ENCODE assay signal across 9 cellular contexts in genomic region chr6:16320533-16321340, GRCh38.
A peak's percentile ranks its signal among the peaks of the same experiment; 100 is the strongest.
DNase-seq lines count a peak whose midpoint lies in the region; ATAC-seq, FAIRE-seq and TF ChIP-seq lines count a peak whose summit lies in the region.
"Had no signal": no experiment of that assay in that cellular context is flagged by ENCODE, and none has a peak within 500 bp of the region (broad histone marks: within the 10 kb centered on the region; RNA-seq: fewer than 3 reads in every experiment).

No MANE protein-coding gene starts in this region.

- DNase-seq in T-helper 2 cell treated with Interferon-gamma antibody and Interleukin-4, amounts not matched to agents 5 μg/mL and 100 μg/mL, for 36 hours (ENCODE audit: low spot score), result no peak
- DNase-seq in T-helper 2 cell, result no peak
- no peak for DNase-seq in activated naive CD8-positive, alpha-beta T cell treated with anti-CD3 and anti-CD28 coated beads, Interleukin-2, amount 50 U/mL, for 24 hours
- DNase-seq in keratinocyte (ENCODE audit: low read depth, low spot score), result no peak
- DNase-seq in testis, result no peak
- DNase-seq in NAMALWA (ENCODE audit: low spot score), result no peak
- DNase-seq in Kasumi-1 (lab: John Stamatoyannopoulos, UW), result no peak
- DNase-seq: NCI-H526 had no signal

- H3K36me3 ChIP-seq in keratinocyte (ENCODE audit: control insufficient read depth in 2 of 2, extremely low read depth in 1 of 2, insufficient read depth in 2 of 2, low read length in 2 of 2) (no peaks in the 10 kb centered on the region), testis (ENCODE audit: low read depth, missing control alignments) (no peaks in the 10 kb centered on the region)

- H2AFZ ChIP-seq in keratinocyte (ENCODE audit: control insufficient read depth, low read length), result no peak overlapping the region

- no peak for ATAC-seq in activated naive CD8-positive, alpha-beta T cell treated with anti-CD3 and anti-CD28 coated beads, Interleukin-2, amount 50 U/mL, for 24 hours
- ATAC-seq in HG02610 (IDR thresholded peaks at IDR 0.05; ENCODE audit: unreplicated experiment), result no peak

- peak overlapping the region; percentile 35 for H3K27ac ChIP-seq in keratinocyte (ENCODE audit: control insufficient read depth, insufficient read depth, low read length)
- peak overlapping the region; percentile 85 for H3K27ac ChIP-seq in testis

- H3K27ac Mint-ChIP-seq in T-helper 2 cell treated with Interferon-gamma antibody and Interleukin-4, amounts not matched to agents 5 μg/mL and 100 μg/mL, for 36 hours, result peak overlapping the region; percentile 94
- peak overlapping the region; percentile 91 for H3K27ac Mint-ChIP-seq in activated naive CD8-positive, alpha-beta T cell treated with anti-CD3 and anti-CD28 coated beads, Interleukin-2, amount 50 U/mL, for 24 hours

- intact Hi-C loops in testis (cut with DNase I; ENCODE audit: low total_unique reads), result no loop called here

- no peak for TF ChIP-seq POLR2A in testis (IDR thresholded peaks at IDR 0.05)

- FAIRE-seq in keratinocyte (lab: Jason Lieb, UNC), result no peak

- H3K9me3 ChIP-seq in keratinocyte (ENCODE audit: control insufficient read depth, low read depth, low read length) (no peaks in the 10 kb centered on the region), testis (no peaks in the 10 kb centered on the region)

- peaks cover 72% of the 10 kb centered on the region for H3K4me1 Mint-ChIP-seq in T-helper 2 cell treated with Interferon-gamma antibody and Interleukin-4, amounts not matched to agents 5 μg/mL and 100 μg/mL, for 36 hours (ENCODE audit: low read depth)
- peaks cover 90% of the 10 kb centered on the region for H3K4me1 Mint-ChIP-seq in activated naive CD8-positive, alpha-beta T cell treated with anti-CD3 and anti-CD28 coated beads, Interleukin-2, amount 50 U/mL, for 24 hours

- H3K79me2 ChIP-seq in keratinocyte (ENCODE audit: control insufficient read depth, insufficient read depth, low read length), result no peaks in the 10 kb centered on the region

- 78 to 80% methylated on average over 21 of the region's 21 CpGs for WGBS in testis, 2 donors

- no peaks in the 10 kb centered on the region for H3K9me3 Mint-ChIP-seq in T-helper 2 cell treated with Interferon-gamma antibody and Interleukin-4, amounts not matched to agents 5 μg/mL and 100 μg/mL, for 36 hours
- no peaks in the 10 kb centered on the region for H3K9me3 Mint-ChIP-seq in activated naive CD8-positive, alpha-beta T cell treated with anti-CD3 and anti-CD28 coated beads, Interleukin-2, amount 50 U/mL, for 24 hours

- no peaks in the 10 kb centered on the region for H3K9me1 ChIP-seq in keratinocyte (ENCODE audit: control insufficient read depth, extremely low read depth, insufficient read depth, low read length)

- peak overlapping the region; percentile 65 for H3K9ac ChIP-seq in keratinocyte (ENCODE audit: control insufficient read depth, extremely low read depth, insufficient read depth, low read length)

- H3K4me3 ChIP-seq in keratinocyte (ENCODE audit: control insufficient read depth in 2 of 3, extremely low read depth in 1 of 3, insufficient read depth in 2 of 3, low read depth in 1 of 3, low read length in 3 of 3) (peak overlapping the region in 2 of 3 experiments; percentile 41 to 43), testis (no peak overlapping the region)

- peak overlapping the region; percentile 78 for H3K4me3 Mint-ChIP-seq in T-helper 2 cell treated with Interferon-gamma antibody and Interleukin-4, amounts not matched to agents 5 μg/mL and 100 μg/mL, for 36 hours
- H3K4me3 Mint-ChIP-seq in activated naive CD8-positive, alpha-beta T cell treated with anti-CD3 and anti-CD28 coated beads, Interleukin-2, amount 50 U/mL, for 24 hours, result peak overlapping the region; percentile 72

- peaks cover 42% of the 10 kb centered on the region for H3K4me1 ChIP-seq in keratinocyte (ENCODE audit: control insufficient read depth, extremely low read depth, insufficient read depth, low read length)
- H3K4me1 ChIP-seq in testis, result peaks cover 62% of the 10 kb centered on the region

- H3K27me3 Mint-ChIP-seq in T-helper 2 cell treated with Interferon-gamma antibody and Interleukin-4, amounts not matched to agents 5 μg/mL and 100 μg/mL, for 36 hours (ENCODE audit: low read depth), result no peaks in the 10 kb centered on the region
- H3K27me3 Mint-ChIP-seq in activated naive CD8-positive, alpha-beta T cell treated with anti-CD3 and anti-CD28 coated beads, Interleukin-2, amount 50 U/mL, for 24 hours, result no peaks in the 10 kb centered on the region

- no peaks in the 10 kb centered on the region for H4K20me1 ChIP-seq in keratinocyte (ENCODE audit: control insufficient read depth, extremely low read depth, insufficient read depth, low read length)

- H3K27me3 ChIP-seq in keratinocyte (ENCODE audit: control insufficient read depth, extremely low read depth, insufficient read depth, low read length), result no peaks in the 10 kb centered on the region
- no peaks in the 10 kb centered on the region for H3K27me3 ChIP-seq in testis

- TF ChIP-seq CTCF in keratinocyte (optimal IDR thresholded peaks at IDR 0.05 in 1 of 3, IDR thresholded peaks at IDR 0.05 in 1 of 3, conservative IDR thresholded peaks at IDR 0.05 in 1 of 3; ENCODE audit: extremely low read depth in 1 of 3, insufficient read depth in 2 of 3, low read length in 3 of 3) (no peak), testis (IDR thresholded peaks at IDR 0.05) (no peak)

- H3K4me2 ChIP-seq in keratinocyte (ENCODE audit: control insufficient read depth, extremely low read depth, insufficient read depth, low read depth, low read length), result peak overlapping the region; percentile 82

- peaks cover 16% of the 10 kb centered on the region for H3K36me3 Mint-ChIP-seq in T-helper 2 cell treated with Interferon-gamma antibody and Interleukin-4, amounts not matched to agents 5 μg/mL and 100 μg/mL, for 36 hours (ENCODE audit: low read depth)
- H3K36me3 Mint-ChIP-seq in activated naive CD8-positive, alpha-beta T cell treated with anti-CD3 and anti-CD28 coated beads, Interleukin-2, amount 50 U/mL, for 24 hours (ENCODE audit: low read depth), result peaks cover 10% of the 10 kb centered on the region

- dilution Hi-C loops in keratinocyte (cut with MboI; ENCODE audit: extremely low pct_ligation_motif_present, low sequenced_read_pairs), result no loop called here

Comparison
In these comparisons a context has a peak if more than half of its experiments do, and no peak if none do; other contexts are left out.
1. H3K4me3 ChIP-seq: peak in keratinocyte (2 of 3); none in testis (0 of 2).